12 cellular contexts compared by ENCODE assay signal in genomic region chr1:245858683-245859509, GRCh38.
DNase-seq lines count a peak whose midpoint lies in the region; ATAC-seq, FAIRE-seq and TF ChIP-seq lines count a peak whose summit lies in the region.
"Had no signal": no experiment of that assay in that cellular context is flagged by ENCODE, and none has a peak within 500 bp of the region (broad histone marks: within the 10 kb centered on the region; RNA-seq: fewer than 3 reads in every experiment).

No MANE protein-coding gene starts in this region.

- no peaks in the 10 kb centered on the region for H4K20me1 ChIP-seq in OCI-LY3 (ENCODE audit: insufficient read depth, low read length)

- no peaks in the 10 kb centered on the region for H3K79me2 ChIP-seq in OCI-LY3 (ENCODE audit: low read length)

- H3K4me1 ChIP-seq in left ventricle myocardium inferior = peaks cover 15% of the 10 kb centered on the region
- peaks cover 0 to 27% (median 13%) of the 10 kb centered on the region in 9 donors for H3K4me1 ChIP-seq in heart right ventricle
- no peaks in the 10 kb centered on the region for H3K4me1 ChIP-seq in OCI-LY3 (ENCODE audit: low read length)
- H3K4me1 ChIP-seq: vagina had no signal

- peak; percentile 4 for FAIRE-seq in endometrium (lab: Jason Lieb, UNC)

- H3K36me3 Mint-ChIP-seq in stimulated activated memory B cell treated with anti-CD40 and anti-IgM and Interleukin-4, amounts not matched to agents 10 μg/mL and 1 μg/mL and 100 μg/mL, for 72 hours = peaks cover 68% of the 10 kb centered on the region

- H3K4me1 Mint-ChIP-seq in stimulated activated memory B cell treated with anti-CD40 and anti-IgM and Interleukin-4, amounts not matched to agents 10 μg/mL and 1 μg/mL and 100 μg/mL, for 72 hours = no peaks in the 10 kb centered on the region

- H3K27ac ChIP-seq in left ventricle myocardium inferior (replicated peaks) = no peak overlapping the region
- peak overlapping the region in 1 of 10 donors; percentile 72 for H3K27ac ChIP-seq in heart right ventricle
- no peak overlapping the region for H3K27ac ChIP-seq in OCI-LY3 (ENCODE audit: low read length)
- H3K27ac ChIP-seq: vagina had no signal

- no peak overlapping the region for H3K9ac ChIP-seq in OCI-LY3 (ENCODE audit: low read length)

- H2AFZ ChIP-seq in OCI-LY3 (ENCODE audit: low read depth, low read length) = no peak overlapping the region

- peaks cover 4% of the 10 kb centered on the region for H3K9me3 Mint-ChIP-seq in stimulated activated memory B cell treated with anti-CD40 and anti-IgM and Interleukin-4, amounts not matched to agents 10 μg/mL and 1 μg/mL and 100 μg/mL, for 72 hours

- H3K27ac Mint-ChIP-seq in stimulated activated memory B cell treated with anti-CD40 and anti-IgM and Interleukin-4, amounts not matched to agents 10 μg/mL and 1 μg/mL and 100 μg/mL, for 72 hours = no peak overlapping the region

- ATAC-seq in heart right ventricle (no peak), GM19023 (IDR thresholded peaks at IDR 0.05; ENCODE audit: unreplicated experiment) (no peak)
- no peak for ATAC-seq in stimulated activated memory B cell treated with anti-CD40 and anti-IgM and Interleukin-4, amounts not matched to agents 10 μg/mL and 1 μg/mL and 100 μg/mL, for 72 hours

- H3K4me3 Mint-ChIP-seq in stimulated activated memory B cell treated with anti-CD40 and anti-IgM and Interleukin-4, amounts not matched to agents 10 μg/mL and 1 μg/mL and 100 μg/mL, for 72 hours = no peak overlapping the region

- H3K36me3 ChIP-seq in left ventricle myocardium inferior (peaks cover 8% of the 10 kb centered on the region), heart right ventricle (no peaks in the 10 kb centered on the region), OCI-LY3 (replicated peaks; ENCODE audit: low read depth, low read length) (no peaks in the 10 kb centered on the region)
- H3K36me3 ChIP-seq: vagina had no signal

- TF ChIP-seq CTCF in left ventricle myocardium inferior (IDR thresholded peaks at IDR 0.05; ENCODE audit: borderline replicate concordance) (peak; percentile 22), heart right ventricle (IDR thresholded peaks at IDR 0.05) (peak in 4 of 9 donors; percentile 12 to 42 (median 22)), OCI-LY3 (IDR thresholded peaks at IDR 0.05; ENCODE audit: low read depth, low read length) (peak; percentile 66)

- H3K27me3 ChIP-seq in left ventricle myocardium inferior (ENCODE audit: low read depth) = no peaks in the 10 kb centered on the region
- H3K27me3 ChIP-seq in heart right ventricle = no peaks in the 10 kb centered on the region
- H3K27me3 ChIP-seq in OCI-LY3 (ENCODE audit: low read depth, low read length) = no peaks in the 10 kb centered on the region
- H3K27me3 ChIP-seq: vagina had no signal

- DNase-seq in left ventricle myocardium inferior = no peak
- no peak for DNase-seq in heart right ventricle
- no peak for DNase-seq in cortex of kidney (lab: John Stamatoyannopoulos, UW)
- DNase-seq in GDM1 (lab: John Stamatoyannopoulos, UW) = no peak
- DNase-seq: MV-4-11, SHP77 had no signal

- H3K9me3 ChIP-seq in left ventricle myocardium inferior (replicated peaks) (peaks cover 7% of the 10 kb centered on the region), heart right ventricle (peaks cover 0 to 8% (median 0%) of the 10 kb centered on the region in 11 donors), OCI-LY3 (ENCODE audit: insufficient read depth, low read length) (no peaks in the 10 kb centered on the region)
- H3K9me3 ChIP-seq: Caco-2, vagina had no signal

- intact Hi-C loops in left ventricle myocardium inferior (cut with micrococcal nuclease) (no loop called here), heart right ventricle (cut with DNase I) (no loop called here)

- H3K27me3 Mint-ChIP-seq in stimulated activated memory B cell treated with anti-CD40 and anti-IgM and Interleukin-4, amounts not matched to agents 10 μg/mL and 1 μg/mL and 100 μg/mL, for 72 hours = no peaks in the 10 kb centered on the region

- H3K4me3 ChIP-seq in left ventricle myocardium inferior = no peak overlapping the region
- H3K4me3 ChIP-seq in heart right ventricle = no peak overlapping the region
- no peak overlapping the region for H3K4me3 ChIP-seq in OCI-LY3 (ENCODE audit: low read length)
- H3K4me3 ChIP-seq: vagina had no signal

- H3K4me2 ChIP-seq in OCI-LY3 (ENCODE audit: low read length) = no peak overlapping the region

- 75 to 80% methylated on average over 7 of the region's 7 CpGs for WGBS in heart right ventricle, 2 donors
